9 cellular contexts compared by ENCODE assay signal in the genomic region with DNA sequence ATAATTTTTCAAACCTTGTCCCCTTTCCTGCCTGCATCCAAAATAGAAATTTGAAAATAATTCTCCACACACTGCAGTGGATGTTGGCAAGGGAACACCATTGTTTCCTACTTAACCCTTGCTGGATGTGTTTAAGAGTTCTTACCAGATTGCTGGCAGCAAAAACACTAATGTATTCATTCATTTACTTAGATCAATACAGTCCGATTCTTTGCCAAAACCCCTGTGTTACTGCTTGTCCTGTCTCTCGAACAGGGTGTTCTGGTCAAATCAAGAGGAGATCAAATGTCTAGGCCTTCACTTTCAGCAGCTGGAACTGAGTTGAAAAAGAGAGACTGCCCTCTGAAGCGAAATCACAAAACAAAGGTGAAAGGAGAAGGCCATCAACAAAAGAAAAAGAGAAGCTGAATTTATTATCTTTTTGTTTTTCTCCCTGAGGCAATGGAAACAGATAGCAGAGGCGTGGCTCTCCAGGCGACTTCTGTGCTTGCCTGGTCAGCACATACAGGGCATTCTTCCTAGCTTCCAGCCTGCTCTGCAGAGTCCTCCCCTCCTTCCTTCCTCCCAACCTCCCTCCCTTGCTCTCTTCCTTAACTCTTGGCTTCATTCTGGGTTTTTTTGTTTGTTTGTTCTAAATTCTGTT. TPM values are rescaled to one million over a fixed set of nuclear protein-coding genes. Genes with fewer than 3 reads are reported as not detected.
DNase-seq lines count a peak whose midpoint lies in the region; ATAC-seq and TF ChIP-seq lines count a peak whose summit lies in the region.
"Had no signal": no experiment of that assay in that cellular context is flagged by ENCODE, and none has a peak within 500 bp of the region (broad histone marks: within the 10 kb centered on the region; RNA-seq: fewer than 3 reads in every experiment).

No MANE protein-coding gene starts in this region.

- CTCF ChIA-PET in Caco-2 (lab: Charles Lee): no interaction called here

- no peaks in the 10 kb centered on the region for H3K27me3 ChIP-seq in Caco-2 (replicated peaks; ENCODE audit: control insufficient read depth, insufficient read depth, low read length)

- no TSS peak for BruUV-seq in Caco-2 (replicated peaks; lab: Mats Ljungman, UMichigan)

- no peaks in the 10 kb centered on the region for H3K4me1 ChIP-seq in Caco-2
- H3K4me1 ChIP-seq in mucosa of descending colon (ENCODE audit: low read depth): no peaks in the 10 kb centered on the region

- intact Hi-C loops in Caco-2 (cut with micrococcal nuclease; ENCODE audit: unreplicated experiment): no loop called here
- intact Hi-C loops in mucosa of descending colon (cut with DNase I, micrococcal nuclease): no loop called here

- H3K4me3 ChIP-seq in Caco-2 (ENCODE audit: low read depth, low read length): no peak overlapping the region
- H3K4me3 ChIP-seq in mucosa of descending colon: no peak overlapping the region

- no peaks in the 10 kb centered on the region for H3K9me3 Mint-ChIP-seq in Caco-2 (ENCODE audit: unreplicated experiment)
- no peaks in the 10 kb centered on the region for H3K9me3 Mint-ChIP-seq in chondrocyte (ENCODE audit: low read depth)

- no peaks in the 10 kb centered on the region for H3K36me3 Mint-ChIP-seq in Caco-2 (ENCODE audit: insufficient read depth, unreplicated experiment)
- no peaks in the 10 kb centered on the region for H3K36me3 Mint-ChIP-seq in chondrocyte (ENCODE audit: low read depth)

- TF ChIP-seq CTCF in Caco-2 (IDR thresholded peaks at IDR 0.05; ENCODE audit: insufficient read depth in 1 of 2, low read depth in 1 of 2, low read length in 1 of 2, severe bottlenecking in 1 of 2, unreplicated experiment in 1 of 2) (no peak), chondrocyte (IDR thresholded peaks at IDR 0.05) (no peak), mucosa of descending colon (IDR thresholded peaks at IDR 0.05) (no peak)

- H3K4me3 Mint-ChIP-seq in Caco-2 (ENCODE audit: unreplicated experiment) (no peak overlapping the region), chondrocyte (ENCODE audit: unreplicated experiment) (no peak overlapping the region)

- POLR2A ChIA-PET in Caco-2 (lab: Charles Lee): no interaction called here

- ATAC-seq in mucosa of descending colon: peak; percentile 42

- H3K27me3 Mint-ChIP-seq in Caco-2 (ENCODE audit: insufficient read depth, unreplicated experiment): peaks cover under 1% of the 10 kb centered on the region
- no peaks in the 10 kb centered on the region for H3K27me3 Mint-ChIP-seq in chondrocyte (ENCODE audit: low read depth)

- peak; percentile 30 to 43 for DNase-seq in Caco-2
- DNase-seq in NCI-H2227 (lab: John Stamatoyannopoulos, UW; ENCODE audit: unreplicated experiment): peak; percentile 12
- no peak for DNase-seq in chondrocyte (ENCODE audit: low spot score)
- no peak for DNase-seq in mucosa of descending colon
- DNase-seq in activated effector memory CD4-positive, alpha-beta T cell treated with Interleukin-2 at 50 U/mL for 16 hours: no peak
- no peak for DNase-seq in NCI-H2171 treated with DMSO at 0.1 percent for 48 hours (lab: John Stamatoyannopoulos, UW)
- DNase-seq in GF-D8 (lab: John Stamatoyannopoulos, UW): no peak
- no peak for DNase-seq in GM19240 (ENCODE audit: insufficient read length, low spot score)

- H3K9me3 ChIP-seq in Caco-2 (no peaks in the 10 kb centered on the region), mucosa of descending colon (no peaks in the 10 kb centered on the region)

- no peaks in the 10 kb centered on the region for H3K36me3 ChIP-seq in Caco-2 (ENCODE audit: control insufficient read depth, insufficient read depth, low read length)
- no peaks in the 10 kb centered on the region for H3K36me3 ChIP-seq in mucosa of descending colon (ENCODE audit: low read depth)

- H3K27ac Mint-ChIP-seq in Caco-2 (ENCODE audit: unreplicated experiment) (peak overlapping the region; percentile 42), chondrocyte (ENCODE audit: unreplicated experiment) (peak overlapping the region; percentile 59)

- H3K4me1 Mint-ChIP-seq in Caco-2 (ENCODE audit: low read depth, unreplicated experiment) (peaks cover 14% of the 10 kb centered on the region), chondrocyte (ENCODE audit: low read depth) (peaks cover 36% of the 10 kb centered on the region)

RNA-seq across cellular contexts. Expression of gene GCM1, which starts 44.1 kb away (rescaled TPM):
- total RNA-seq in Caco-2 (2022) (0.79 and 1.1 TPM in 2 replicates), chondrocyte (not detected in 3 replicates), mucosa of descending colon (not detected)
- total RNA-seq: epithelial cell of proximal tubule had no signal

Comparison
In these comparisons a context has a peak if more than half of its experiments do, and no peak if none do; other contexts are left out.
1. DNase-seq: peak in Caco-2 (2 of 2) and NCI-H2227 (single experiment); none in chondrocyte (single experiment), mucosa of descending colon (0 of 3), activated effector memory CD4-positive, alpha-beta T cell treated with Interleukin-2 at 50 U/mL for 16 hours (single experiment), NCI-H2171 treated with DMSO at 0.1 percent for 48 hours (single experiment), GF-D8 (single experiment) and GM19240 (single experiment).